ENCODE assay signal across 8 cellular contexts in genomic region chr4:148445071-148445902, GRCh38.
DNase-seq lines count a peak whose midpoint lies in the region; ATAC-seq lines count a peak whose summit lies in the region.

No MANE protein-coding gene starts in this region.

- H3K4me1 ChIP-seq in ES-I3 (ENCODE audit: insufficient read depth, low read length) (no peaks in the 10 kb centered on the region; the same call in 1 of the 2 replicates), HUES48 (ENCODE audit: control insufficient read depth, insufficient read depth, low read length) (peaks cover 20% of the 10 kb centered on the region)

- ATAC-seq in effector memory CD8-positive, alpha-beta T cell (replicated peaks): peak; percentile 39
- no peak for ATAC-seq in HG02763 (IDR thresholded peaks at IDR 0.05; ENCODE audit: unreplicated experiment)

- H3K9me3 Mint-ChIP-seq in effector memory CD8-positive, alpha-beta T cell: no peaks in the 10 kb centered on the region

- H3K4me3 Mint-ChIP-seq in effector memory CD8-positive, alpha-beta T cell: peak overlapping the region; percentile 90 to 91

- peak overlapping the region; percentile 92 for H3K27ac Mint-ChIP-seq in effector memory CD8-positive, alpha-beta T cell

- H3K27me3 Mint-ChIP-seq in effector memory CD8-positive, alpha-beta T cell: peaks cover 0 to 6% of the 10 kb centered on the region in 2 donors

- peak overlapping the region; percentile 62 for H3K4me3 ChIP-seq in HUES48 (ENCODE audit: low read depth, low read length)

- H3K27ac ChIP-seq in HUES48 (ENCODE audit: low read depth, low read length): no peak overlapping the region

- peak overlapping the region; percentile 85; the same call in 1 of the 2 replicates for H3K9ac ChIP-seq in ES-I3 (ENCODE audit: low read depth, low read length)
- H3K9ac ChIP-seq in HUES48 (ENCODE audit: low read depth, low read length): no peak overlapping the region

- H3K36me3 ChIP-seq in ES-I3 (ENCODE audit: insufficient read depth, low read length) (no peaks in the 10 kb centered on the region), HUES48 (ENCODE audit: control insufficient read depth, insufficient read depth, low read length) (no peaks in the 10 kb centered on the region)

- H3K36me3 Mint-ChIP-seq in effector memory CD8-positive, alpha-beta T cell (ENCODE audit: insufficient read depth): peaks cover 38% of the 10 kb centered on the region

- H3K4me1 Mint-ChIP-seq in effector memory CD8-positive, alpha-beta T cell (ENCODE audit: low read depth in 2 of 2): peaks cover 20 to 24% of the 10 kb centered on the region in 2 donors

- H3K27me3 ChIP-seq in HUES48 (ENCODE audit: control insufficient read depth, insufficient read depth, low read length): peaks cover 59% of the 10 kb centered on the region

- peak; percentile 24 to 67 for DNase-seq in activated CD8-positive, alpha-beta memory T cell treated with anti-CD3 and anti-CD28 coated beads for 1 hour (ENCODE audit: extremely low read depth in 1 of 2, low read depth in 1 of 2)
- DNase-seq in effector memory CD8-positive, alpha-beta T cell: peak; percentile 73 to 78 (median 73)
- DNase-seq in middle frontal gyrus (ENCODE audit: extremely low spot score, low spot score) (peak; percentile 18), cerebellar nuclear complex (lab: John Stamatoyannopoulos, UW) (no peak)
- DNase-seq in stimulated activated CD8-positive, alpha-beta memory T cell treated with anti-CD3 and anti-CD28 coated beads, Interleukin-15, amount 100 ng/mL, for 4 hours (ENCODE audit: low read depth in 2 of 2): peak; percentile 51 to 64

- H3K9me3 ChIP-seq in ES-I3 (ENCODE audit: control insufficient read depth, insufficient read depth, low read length) (no peaks in the 10 kb centered on the region), HUES48 (ENCODE audit: control insufficient read depth, insufficient read depth, low read length) (no peaks in the 10 kb centered on the region)

Comparison
In these comparisons a context has a peak if more than half of its experiments do, and no peak if none do; other contexts are left out.
1. DNase-seq: peak in activated CD8-positive, alpha-beta memory T cell treated with anti-CD3 and anti-CD28 coated beads for 1 hour (2 of 2), effector memory CD8-positive, alpha-beta T cell (3 of 3), middle frontal gyrus (single experiment) and stimulated activated CD8-positive, alpha-beta memory T cell treated with anti-CD3 and anti-CD28 coated beads, Interleukin-15, amount 100 ng/mL, for 4 hours (2 of 2); none in cerebellar nuclear complex (0 of 2).